ENCODE assay signal across 8 cellular contexts in genomic region chr6:116278478-116278822, GRCh38. TPM values are rescaled to one million over a fixed set of nuclear protein-coding genes. Genes with fewer than 3 reads are reported as not detected.
DNase-seq lines count a peak whose midpoint lies in the region; ATAC-seq and TF ChIP-seq lines count a peak whose summit lies in the region.

No MANE protein-coding gene starts in this region.

- in situ Hi-C loops in astrocyte of the cerebellum (cut with HindIII; ENCODE audit: low sequenced_read_pairs): no loop called here

- no peak for TF ChIP-seq CTCF in astrocyte of the cerebellum (IDR thresholded peaks at IDR 0.05; ENCODE audit: low read depth, low read length, missing control alignments)
- TF ChIP-seq CTCF in lower lobe of right lung (IDR thresholded peaks at IDR 0.05): no peak
- TF ChIP-seq CTCF in type B pancreatic cell (conservative IDR thresholded peaks at IDR 0.05): no peak

- H3K36me3 Mint-ChIP-seq in activated naive CD4-positive, alpha-beta T cell treated with anti-CD3 and anti-CD28 coated beads, Interleukin-2, amount 50 U/mL, for 24 hours: peaks cover 30% of the 10 kb centered on the region
- H3K36me3 Mint-ChIP-seq in type B pancreatic cell: peaks cover 30% of the 10 kb centered on the region

- no peaks in the 10 kb centered on the region for H3K27me3 ChIP-seq in lower lobe of right lung (ENCODE audit: low read depth)

- H3K27ac Mint-ChIP-seq in activated naive CD4-positive, alpha-beta T cell treated with anti-CD3 and anti-CD28 coated beads, Interleukin-2, amount 50 U/mL, for 24 hours: peak overlapping the region; percentile 99
- peak overlapping the region; percentile 100 for H3K27ac Mint-ChIP-seq in type B pancreatic cell

- H3K9me3 ChIP-seq in lower lobe of right lung: no peaks in the 10 kb centered on the region

- H3K4me1 ChIP-seq in lower lobe of right lung: peaks cover 62% of the 10 kb centered on the region

- no peak for ATAC-seq in lower lobe of right lung

- no peaks in the 10 kb centered on the region for H3K9me3 Mint-ChIP-seq in activated naive CD4-positive, alpha-beta T cell treated with anti-CD3 and anti-CD28 coated beads, Interleukin-2, amount 50 U/mL, for 24 hours
- H3K9me3 Mint-ChIP-seq in type B pancreatic cell: no peaks in the 10 kb centered on the region

- H3K4me3 ChIP-seq in astrocyte of the cerebellum (ENCODE audit: low read depth, low read length) (peak overlapping the region; percentile 82), lower lobe of right lung (peak overlapping the region; percentile 75)

- peak overlapping the region; percentile 97 for H3K27ac ChIP-seq in lower lobe of right lung

- peaks cover 70% of the 10 kb centered on the region for H3K4me1 Mint-ChIP-seq in activated naive CD4-positive, alpha-beta T cell treated with anti-CD3 and anti-CD28 coated beads, Interleukin-2, amount 50 U/mL, for 24 hours
- H3K4me1 Mint-ChIP-seq in type B pancreatic cell (ENCODE audit: unreplicated experiment): peaks cover 51% of the 10 kb centered on the region

- H3K27me3 Mint-ChIP-seq in activated naive CD4-positive, alpha-beta T cell treated with anti-CD3 and anti-CD28 coated beads, Interleukin-2, amount 50 U/mL, for 24 hours: no peaks in the 10 kb centered on the region
- no peaks in the 10 kb centered on the region for H3K27me3 Mint-ChIP-seq in type B pancreatic cell

- peak overlapping the region; percentile 100 for H3K4me3 Mint-ChIP-seq in activated naive CD4-positive, alpha-beta T cell treated with anti-CD3 and anti-CD28 coated beads, Interleukin-2, amount 50 U/mL, for 24 hours
- peak overlapping the region; percentile 99 for H3K4me3 Mint-ChIP-seq in type B pancreatic cell

- intact Hi-C loops in lower lobe of right lung (cut with DNase I): no loop called here

- peaks cover 19% of the 10 kb centered on the region for H3K36me3 ChIP-seq in lower lobe of right lung

- DNase-seq in activated naive CD4-positive, alpha-beta T cell treated with Interleukin-2 at 50 U/mL for 16 hours: no peak
- DNase-seq in astrocyte of the cerebellum (ENCODE audit: low read depth) (no peak), lower lobe of right lung (no peak), type B pancreatic cell (ENCODE audit: extremely low spot score, unreplicated experiment) (no peak), NCI-H2081 treated with DMSO at 0.1 percent for 48 hours (lab: John Stamatoyannopoulos, UW) (no peak), glomerular visceral epithelial cell (ENCODE audit: extremely low spot score) (no peak), COR-L47 (lab: John Stamatoyannopoulos, UW) (no peak)

RNA-seq across cellular contexts. Expression of gene TSPYL1, which starts 1.3 kb away (rescaled TPM):
- total RNA-seq in lower lobe of right lung (72.7 TPM), type B pancreatic cell (ENCODE audit: low replicate concordance) (88.2 and 90.2 TPM in 2 replicates)

RNA-seq across cellular contexts. Expression of gene TSPYL4, which starts 24.6 kb away (rescaled TPM):
- total RNA-seq in lower lobe of right lung (12.8 TPM), type B pancreatic cell (ENCODE audit: low replicate concordance) (42.7 and 46.7 TPM in 2 replicates)
